1 cellular context compared by ENCODE assay signal in genomic region chr16:56263711-56264608, GRCh38.
TF ChIP-seq lines count a peak whose summit lies in the region.

No MANE protein-coding gene starts in this region.

TF ChIP-seq in GM23338, 12 proteins besides CTCF, POLR2A, EP300 and RAD21 (continued from another document):
- TF ChIP-seq ZNF462 (CRISPR knock-in tag; IDR thresholded peaks at IDR 0.05) (0 out of 2 replicates have a peak, but pooled peaks have one; percentile 2), EZH2 (IDR thresholded peaks at IDR 0.05; ENCODE audit: low read depth, unreplicated experiment) (no peak), CREB1 (CRISPR knock-in tag; IDR thresholded peaks at IDR 0.05; ENCODE audit: low read depth) (no peak)
